ENCODE assay signal across 37 cellular contexts in genomic region chr2:232562515-232563151, GRCh38. TPM values are rescaled to one million over a fixed set of nuclear protein-coding genes. Genes with fewer than 3 reads are reported as not detected.
DNase-seq lines count a peak whose midpoint lies in the region; ATAC-seq, FAIRE-seq and TF ChIP-seq lines count a peak whose summit lies in the region.
"Had no signal": no experiment of that assay in that cellular context is flagged by ENCODE, and none has a peak within 500 bp of the region (broad histone marks: within the 10 kb centered on the region; RNA-seq: fewer than 3 reads in every experiment).

No MANE protein-coding gene starts in this region.

- peaks cover 9 to 34% of the 10 kb centered on the region in 2 experiments for H3K36me3 ChIP-seq in GM12878 (ENCODE audit: control insufficient read depth in 2 of 2, insufficient read depth in 2 of 2, low read length in 1 of 2)

- H3K4me1 ChIP-seq in GM12878 (ENCODE audit: control insufficient read depth, insufficient read depth, low read length), result peaks cover 4% of the 10 kb centered on the region; the same call in 1 of the 2 replicates
- H3K4me1 ChIP-seq: stomach had no signal

- peak; percentile 71 for DNase-seq in CD1c-positive myeloid dendritic cell (ENCODE audit: extremely low spot score)
- DNase-seq in MV-4-11 (lab: John Stamatoyannopoulos, UW), result peak; percentile 31
- no peak for DNase-seq in GM12878 (ENCODE audit: low read depth, low spot score)
- peak; percentile 45 for DNase-seq in naive B cell
- no peak for DNase-seq in NCI-H1436 (lab: John Stamatoyannopoulos, UW)
- no peak for DNase-seq in osteocyte (ENCODE audit: extremely low spot score, unreplicated experiment)
- DNase-seq in stimulated activated CD8-positive, alpha-beta memory T cell treated with anti-CD3 and anti-CD28 coated beads, Interleukin-4, amount 100 ng/mL, for 48 hours, result no peak
- DNase-seq: activated CD4-positive, alpha-beta memory T cell treated with anti-CD3 and anti-CD28 coated beads for 36 hours; activated CD8-positive, alpha-beta memory T cell treated with anti-CD3 and anti-CD28 coated beads, Interleukin-2, amount 50 U/mL, for 4 hours; anterior cingulate cortex; COR-L47; cortex of kidney; DMS53; endodermal cell; esophagus squamous epithelium; gastrocnemius medialis; GDM1; hypothalamus; immature natural killer cell; left lung; naive thymus-derived CD8-positive, alpha-beta T cell; NCI-H1092 treated with DMSO at 0.1 percent for 48 hours; NCI-H1930; NCI-H526 treated with DMSO at 0.1 percent for 48 hours; occipital lobe; stomach; T-helper 1 cell; thyroid gland had no signal

- RAD21 ChIA-PET in GM12878 (lab: Charles Lee; ENCODE audit: unreplicated experiment), result no interaction called here

- CTCF ChIA-PET in GM12878 (lab: Yijun Ruan, JAX), result interaction anchor here (0.6 to 1.6 kb wide), 4 partner anchors 8 to 656 kb away, joined by 3 to 5 read pairs (median 4); partner anchors contain the start of gene CHRNG

- H3K9ac ChIP-seq in GM12878 (ENCODE audit: control insufficient read depth, insufficient read depth, low read length), result no peak overlapping the region
- H3K9ac ChIP-seq: BLaER1 treated with 17β-estradiol and CSF1 and Interleukin-3, amounts not matched to agents 10 nM and 100 nM had no signal

- H3K4me1 Mint-ChIP-seq in naive B cell, result peaks cover 12 to 23% (median 18%) of the 10 kb centered on the region in 3 donors
- H3K4me1 Mint-ChIP-seq in osteocyte (ENCODE audit: unreplicated experiment), result peaks cover 6% of the 10 kb centered on the region
- H3K4me1 Mint-ChIP-seq: activated naive CD4-positive, alpha-beta T cell treated with anti-CD3 and anti-CD28 coated beads, Interleukin-2, amount 50 U/mL, for 24 hours; endodermal cell had no signal

- ATAC-seq in GM12878 (peak; percentile 85), naive B cell (ENCODE audit: low read depth in 2 of 2) (peak; percentile 88 to 89), HG02938 (IDR thresholded peaks at IDR 0.05; ENCODE audit: unreplicated experiment) (no peak)
- ATAC-seq: activated CD4-positive, CD25-positive, alpha-beta regulatory T cell treated with anti-CD3 and anti-CD28 coated beads, Interleukin-2, amount 50 U/mL, for 24 hours; activated T-helper 17 cell treated with anti-CD3 and anti-CD28 coated beads, Interleukin-2, amount 50 U/mL, for 72 hours; gastrocnemius medialis; naive thymus-derived CD8-positive, alpha-beta T cell had no signal

- H3K27ac Mint-ChIP-seq in naive B cell (peak overlapping the region in 5 of 6 donors; percentile 52 to 77 (median 67)), osteocyte (ENCODE audit: unreplicated experiment) (no peak overlapping the region)
- H3K27ac Mint-ChIP-seq: activated CD4-positive, alpha-beta memory T cell treated with anti-CD3 and anti-CD28 coated beads for 36 hours; activated naive CD4-positive, alpha-beta T cell treated with anti-CD3 and anti-CD28 coated beads, Interleukin-2, amount 50 U/mL, for 24 hours; activated T-helper 17 cell treated with anti-CD3 and anti-CD28 coated beads, Interleukin-2, amount 50 U/mL, for 72 hours; endodermal cell had no signal

- no peak for TF ChIP-seq RAD21 in GM12878 (IDR thresholded peaks at IDR 0.05; ENCODE audit: insufficient read depth, low read depth, low read length)

- no peak for FAIRE-seq in GM12878 (lab: Jason Lieb, UNC)
- FAIRE-seq: RCC 7860 had no signal

- WGBS in GM12878 (ENCODE audit: insufficient coverage, insufficient replicate concordance, low lambda C conversion rate, missing lambda C conversion rate), result 66% methylated on average over 8 of the region's 8 CpGs

- TF ChIP-seq CTCF in GM12878 (IDR thresholded peaks at IDR 0.05 in 2 of 3, conservative IDR thresholded peaks at IDR 0.05 in 1 of 3; ENCODE audit: control insufficient read depth in 2 of 3, extremely low read depth in 1 of 3, insufficient read depth in 1 of 3, low read depth in 3 of 3, low read length in 3 of 3) (0 out of 6 replicates have a peak, but pooled peaks of 1 of the 3 experiments have one; percentile 7), osteocyte (IDR thresholded peaks at IDR 0.05) (no peak)

- H3K27me3 Mint-ChIP-seq in naive B cell (no peaks in the 10 kb centered on the region), osteocyte (ENCODE audit: unreplicated experiment) (no peaks in the 10 kb centered on the region)
- H3K27me3 Mint-ChIP-seq: activated CD4-positive, alpha-beta memory T cell treated with anti-CD3 and anti-CD28 coated beads for 36 hours; activated naive CD4-positive, alpha-beta T cell treated with anti-CD3 and anti-CD28 coated beads, Interleukin-2, amount 50 U/mL, for 24 hours; activated T-helper 17 cell treated with anti-CD3 and anti-CD28 coated beads, Interleukin-2, amount 50 U/mL, for 72 hours; naive thymus-derived CD8-positive, alpha-beta T cell had no signal

- no peaks in the 10 kb centered on the region for H3K27me3 ChIP-seq in GM12878 (replicated peaks in 1 of 2; ENCODE audit: control insufficient read depth in 2 of 2, insufficient read depth in 2 of 2, low read length in 1 of 2)
- H3K27me3 ChIP-seq: BLaER1 treated with 17β-estradiol and CSF1 and Interleukin-3, amounts not matched to agents 10 nM and 100 nM; cardiac muscle cell; esophagus squamous epithelium; gastrocnemius medialis; left lung; SJSA1; stomach; thyroid gland had no signal

- no peak overlapping the region for H3K27ac ChIP-seq in GM12878 (ENCODE audit: control insufficient read depth, insufficient read depth)
- H3K27ac ChIP-seq: BLaER1 treated with 17β-estradiol and CSF1 and Interleukin-3, amounts not matched to agents 10 nM and 100 nM; cardiac muscle cell; esophagus squamous epithelium; gastrocnemius medialis; left lung; SJSA1; stomach; thyroid gland had no signal

- no peak overlapping the region for H2AFZ ChIP-seq in GM12878 (ENCODE audit: control insufficient read depth, low read depth, low read length)

- peaks cover 30 to 31% of the 10 kb centered on the region in 2 donors for H3K36me3 Mint-ChIP-seq in naive B cell
- H3K36me3 Mint-ChIP-seq in osteocyte (ENCODE audit: unreplicated experiment), result peaks cover 56% of the 10 kb centered on the region

- SMC1A ChIA-PET in GM12878 (lab: Charles Lee; ENCODE audit: uncharacterized antibody, unreplicated experiment), result interaction anchor here (2.1 kb wide), 1 partner anchor 16 kb away, joined by 7 read pairs; no protein-coding TSS in a partner anchor

- TF ChIP-seq EP300 in GM12878 (IDR thresholded peaks at IDR 0.05; ENCODE audit: borderline replicate concordance in 1 of 2, control insufficient read depth in 1 of 2, low read depth in 2 of 2, low read length in 2 of 2), result no peak

- H3K4me3 Mint-ChIP-seq in naive B cell (peak overlapping the region in 2 of 8 donors; percentile 23 to 51), osteocyte (ENCODE audit: unreplicated experiment) (no peak overlapping the region)
- H3K4me3 Mint-ChIP-seq: activated CD4-positive, alpha-beta memory T cell treated with anti-CD3 and anti-CD28 coated beads for 36 hours; activated naive CD4-positive, alpha-beta T cell treated with anti-CD3 and anti-CD28 coated beads, Interleukin-2, amount 50 U/mL, for 24 hours; activated T-helper 17 cell treated with anti-CD3 and anti-CD28 coated beads, Interleukin-2, amount 50 U/mL, for 72 hours; endodermal cell; immature natural killer cell; naive thymus-derived CD8-positive, alpha-beta T cell had no signal

- no peak overlapping the region for H3K4me2 ChIP-seq in GM12878 (ENCODE audit: control insufficient read depth, insufficient read depth)
- H3K4me2 ChIP-seq: BLaER1 treated with 17β-estradiol and CSF1 and Interleukin-3, amounts not matched to agents 10 nM and 100 nM had no signal

- no peaks in the 10 kb centered on the region for H3K79me2 ChIP-seq in GM12878 (ENCODE audit: control insufficient read depth, insufficient read depth, low read length)

- no peak overlapping the region for H3K4me3 ChIP-seq in GM12878
- H3K4me3 ChIP-seq: BLaER1 treated with 17β-estradiol and CSF1 and Interleukin-3, amounts not matched to agents 10 nM and 100 nM; cardiac muscle cell; esophagus squamous epithelium; gastrocnemius medialis; left lung; SJSA1; stomach; thyroid gland had no signal

- BruUV-seq in GM12878 (replicated peaks; lab: Mats Ljungman, UMichigan), result no TSS peak

- POLR2A ChIA-PET in GM12878 (lab: Charles Lee), result interaction anchor here (0.6 to 1.0 kb wide), 5 partner anchors 9 to 681 kb away, joined by 3 to 5 read pairs (median 3); partner anchors contain the start of genes EIF4E2 and TIGD1

- H4K20me1 ChIP-seq in GM12878 (ENCODE audit: control insufficient read depth, insufficient read depth), result no peaks in the 10 kb centered on the region

- in situ Hi-C loops in GM12878 (cut with MboI), result no loop called here

- H3K9me3 ChIP-seq in GM12878 (replicated peaks; ENCODE audit: control insufficient read depth, insufficient read depth, low read length), result no peaks in the 10 kb centered on the region
- H3K9me3 ChIP-seq: BLaER1 treated with 17β-estradiol and CSF1 and Interleukin-3, amounts not matched to agents 10 nM and 100 nM; esophagus squamous epithelium; gastrocnemius medialis; left lung; SJSA1; stomach; thyroid gland had no signal

- intact Hi-C loops in GM12878 (cut with micrococcal nuclease; ENCODE audit: unreplicated experiment), result no loop called here

- no peaks in the 10 kb centered on the region for H3K9me3 Mint-ChIP-seq in naive B cell
- H3K9me3 Mint-ChIP-seq in osteocyte (ENCODE audit: unreplicated experiment), result no peaks in the 10 kb centered on the region
- H3K9me3 Mint-ChIP-seq: activated CD4-positive, alpha-beta memory T cell treated with anti-CD3 and anti-CD28 coated beads for 36 hours; activated naive CD4-positive, alpha-beta T cell treated with anti-CD3 and anti-CD28 coated beads, Interleukin-2, amount 50 U/mL, for 24 hours; activated T-helper 17 cell treated with anti-CD3 and anti-CD28 coated beads, Interleukin-2, amount 50 U/mL, for 72 hours; endodermal cell; immature natural killer cell; naive thymus-derived CD8-positive, alpha-beta T cell had no signal

- TF ChIP-seq POLR2A in GM12878 (IDR thresholded peaks at IDR 0.05; ENCODE audit: low read depth, low read length), result 0 out of 2 replicates have a peak, but pooled peaks have one; percentile 12

RNA-seq across cellular contexts. Expression of gene EIF4E2, which starts 12.1 kb away (rescaled TPM):
- 55.8 and 68.4 TPM in 2 replicates for total RNA-seq in GM12878 (2013; cell fraction: nucleolus; rRNA removed)
- total RNA-seq in GM12878 (2014; rRNA removed), result 72.5 and 83.5 TPM in 2 replicates
- 103 and 130 TPM in 2 replicates for total RNA-seq in GM12878 (2014; rRNA removed; fragmentation: Illumina TruSeq; extraction: Trizol)
- 73.2 and 73.3 TPM in 2 replicates for total RNA-seq in GM12878 (2021)
- 60.1 TPM for polyA plus RNA-seq in GM12878 (2011; ENCODE audit: low read depth)
- 49.2 and 56.1 TPM in 2 replicates for polyA plus RNA-seq in GM12878 (2011; rRNA removed)
- 45.9 and 47.3 TPM in 2 replicates for polyA plus RNA-seq in GM12878 (2011; cell fraction: cytosol; rRNA removed)
- polyA plus RNA-seq in GM12878 (2011; cell fraction: nucleus; rRNA removed), result 47.7 and 53.0 TPM in 2 replicates
- polyA plus RNA-seq in GM12878 (2012), result 59.8 and 84.3 TPM in 2 replicates
- polyA plus RNA-seq in GM12878 (2014; fragmentation: Illumina TruSeq; extraction: Trizol), result 116 and 121 TPM in 2 replicates
- 100 to 1,000 TPM; 100 to 158 TPM for polyA plus RNA-seq in GM12878 (2014; fragmentation: Nextera tagmentation; extraction: Ambion mirVana)
- polyA plus RNA-seq in GM12878 (2014; rRNA removed), result 71.1 and 78.0 TPM in 2 replicates
- polyA plus RNA-seq in GM12878 (2016; fragmentation: Nextera tagmentation; extraction: Ambion mirVana), result 100 to 1,000 TPM; 119 to 135 TPM
- 27.3 TPM in 2 replicates for polyA minus RNA-seq in GM12878 (2011; rRNA and poly(A)+ RNA removed)
- polyA minus RNA-seq in GM12878 (2011; cell fraction: cytosol; rRNA and poly(A)+ RNA removed), result 11.5 and 16.1 TPM in 2 replicates
- 20.7 and 33.9 TPM in 2 replicates for polyA minus RNA-seq in GM12878 (2011; cell fraction: nucleus; rRNA and poly(A)+ RNA removed)
- 10 to 100 TPM; 51.0 to 69.0 (median 63.1) TPM for polyA plus RNA-seq in naive B cell (ENCODE audit: low read depth in 6 of 6)
- total RNA-seq in osteocyte, result 88.4 and 90.5 TPM in 2 replicates

RNA-seq across cellular contexts. Expression of gene TIGD1, which starts 12.3 kb away (rescaled TPM):
- 55.5 and 58.6 TPM in 2 replicates for total RNA-seq in GM12878 (2013; cell fraction: nucleolus; rRNA removed)
- total RNA-seq in GM12878 (2014; rRNA removed) (5.9 and 7.4 TPM in 2 replicates), GM12878 (2014; rRNA removed; fragmentation: Illumina TruSeq; extraction: Trizol) (5.6 and 6.0 TPM in 2 replicates), GM12878 (2021) (4.6 and 5.3 TPM in 2 replicates), osteocyte (6.7 and 8.2 TPM in 2 replicates)
- polyA plus RNA-seq in GM12878 (2011; ENCODE audit: low read depth), result 1.7 TPM
- polyA plus RNA-seq in GM12878 (2011; rRNA removed) (4.2 and 5.7 TPM in 2 replicates), GM12878 (2014; fragmentation: Illumina TruSeq; extraction: Trizol) (5.2 and 6.6 TPM in 2 replicates), GM12878 (2014; fragmentation: Nextera tagmentation; extraction: Ambion mirVana) (1 to 10 TPM; 1.4 to 2.0 TPM), GM12878 (2014; rRNA removed) (5.6 and 5.9 TPM in 2 replicates), GM12878 (2016; fragmentation: Nextera tagmentation; extraction: Ambion mirVana) (1 to 10 TPM; 6.6 to 8.4 TPM), naive B cell (ENCODE audit: low read depth in 6 of 6) (1 to 10 TPM; 2.6 to 9.2 (median 7.9) TPM)
- 1.9 TPM in 2 replicates for polyA plus RNA-seq in GM12878 (2011; cell fraction: cytosol; rRNA removed)
- 17.3 and 17.9 TPM in 2 replicates for polyA plus RNA-seq in GM12878 (2011; cell fraction: nucleus; rRNA removed)
- 1.6 and 2.5 TPM in 2 replicates for polyA plus RNA-seq in GM12878 (2012)
- 7.4 and 8.3 TPM in 2 replicates for polyA minus RNA-seq in GM12878 (2011; rRNA and poly(A)+ RNA removed)
- 0.80 and 1.6 TPM in 2 replicates for polyA minus RNA-seq in GM12878 (2011; cell fraction: cytosol; rRNA and poly(A)+ RNA removed)
- 19.8 and 23.3 TPM in 2 replicates for polyA minus RNA-seq in GM12878 (2011; cell fraction: nucleus; rRNA and poly(A)+ RNA removed)

RNA-seq across cellular contexts. Expression of gene CHRNG, which starts 23.1 kb away (rescaled TPM):
- total RNA-seq in GM12878 (2013; cell fraction: nucleolus; rRNA removed), result not detected in 2 replicates
- total RNA-seq in GM12878 (2014; rRNA removed) (0.05 TPM in 1 of 2 replicates, not detected in the other), GM12878 (2014; rRNA removed; fragmentation: Illumina TruSeq; extraction: Trizol) (not detected in 2 replicates), GM12878 (2021) (not detected in 2 replicates), osteocyte (not detected in 2 replicates)
- polyA plus RNA-seq in GM12878 (2011; ENCODE audit: low read depth), result not detected
- polyA plus RNA-seq in GM12878 (2011; rRNA removed) (not detected in 2 replicates), GM12878 (2014; fragmentation: Illumina TruSeq; extraction: Trizol) (not detected in 2 replicates), GM12878 (2014; fragmentation: Nextera tagmentation; extraction: Ambion mirVana) (not detected), GM12878 (2014; rRNA removed) (not detected in 2 replicates), GM12878 (2016; fragmentation: Nextera tagmentation; extraction: Ambion mirVana) (under 1 TPM in 1 of 2 experiments, not detected in 1; 0.17 TPM), naive B cell (ENCODE audit: low read depth in 6 of 6) (not detected)
- not detected in 2 replicates for polyA plus RNA-seq in GM12878 (2011; cell fraction: cytosol; rRNA removed)
- not detected in 2 replicates for polyA plus RNA-seq in GM12878 (2011; cell fraction: nucleus; rRNA removed)
- polyA plus RNA-seq in GM12878 (2012), result 0.08 and 0.11 TPM in 2 replicates
- not detected in 2 replicates for polyA minus RNA-seq in GM12878 (2011; rRNA and poly(A)+ RNA removed)
- not detected in 2 replicates for polyA minus RNA-seq in GM12878 (2011; cell fraction: cytosol; rRNA and poly(A)+ RNA removed)
- not detected in 2 replicates for polyA minus RNA-seq in GM12878 (2011; cell fraction: nucleus; rRNA and poly(A)+ RNA removed)
- total RNA-seq: activated CD4-positive, alpha-beta memory T cell treated with anti-CD3 and anti-CD28 coated beads for 36 hours; activated T-helper 17 cell treated with anti-CD3 and anti-CD28 coated beads, Interleukin-2, amount 50 U/mL, for 72 hours; cardiac muscle cell; endodermal cell; esophagus squamous epithelium; left lung; mesenteric fat pad; naive thymus-derived CD8-positive, alpha-beta T cell; SJSA1; stomach; thyroid gland had no signal
- polyA plus RNA-seq: immature natural killer cell, stomach had no signal

RNA-seq across cellular contexts. Expression of gene CHRND, which starts 36.7 kb away (rescaled TPM):
- not detected in 2 replicates for total RNA-seq in GM12878 (2013; cell fraction: nucleolus; rRNA removed)
- total RNA-seq in GM12878 (2014; rRNA removed), result not detected in 2 replicates
- not detected in 2 replicates for total RNA-seq in GM12878 (2014; rRNA removed; fragmentation: Illumina TruSeq; extraction: Trizol)
- not detected in 2 replicates for total RNA-seq in GM12878 (2021)
- not detected for polyA plus RNA-seq in GM12878 (2011; ENCODE audit: low read depth)
- not detected in 2 replicates for polyA plus RNA-seq in GM12878 (2011; rRNA removed)
- not detected in 2 replicates for polyA plus RNA-seq in GM12878 (2011; cell fraction: cytosol; rRNA removed)
- not detected in 2 replicates for polyA plus RNA-seq in GM12878 (2011; cell fraction: nucleus; rRNA removed)
- not detected in 2 replicates for polyA plus RNA-seq in GM12878 (2012)
- not detected in 2 replicates for polyA plus RNA-seq in GM12878 (2014; fragmentation: Illumina TruSeq; extraction: Trizol)
- polyA plus RNA-seq in GM12878 (2014; fragmentation: Nextera tagmentation; extraction: Ambion mirVana), result not detected
- not detected in 2 replicates for polyA plus RNA-seq in GM12878 (2014; rRNA removed)
- not detected for polyA plus RNA-seq in GM12878 (2016; fragmentation: Nextera tagmentation; extraction: Ambion mirVana)
- polyA minus RNA-seq in GM12878 (2011; rRNA and poly(A)+ RNA removed), result not detected in 2 replicates
- polyA minus RNA-seq in GM12878 (2011; cell fraction: cytosol; rRNA and poly(A)+ RNA removed), result not detected in 2 replicates
- polyA minus RNA-seq in GM12878 (2011; cell fraction: nucleus; rRNA and poly(A)+ RNA removed), result not detected in 2 replicates
- polyA plus RNA-seq in naive B cell (ENCODE audit: low read depth in 6 of 6), result not detected
- total RNA-seq in osteocyte, result not detected in 2 replicates
- total RNA-seq: activated CD4-positive, alpha-beta memory T cell treated with anti-CD3 and anti-CD28 coated beads for 36 hours; activated T-helper 17 cell treated with anti-CD3 and anti-CD28 coated beads, Interleukin-2, amount 50 U/mL, for 72 hours; esophagus squamous epithelium; left lung; mesenteric fat pad; naive thymus-derived CD8-positive, alpha-beta T cell; occipital lobe; SJSA1; stomach; thyroid gland had no signal
- polyA plus RNA-seq: immature natural killer cell; naive thymus-derived CD8-positive, alpha-beta T cell; stomach had no signal

RNA-seq across cellular contexts. Expression of gene PRSS56, which starts 42.4 kb away (rescaled TPM):
- total RNA-seq in GM12878 (2013; cell fraction: nucleolus; rRNA removed), result not detected in 2 replicates
- total RNA-seq in GM12878 (2014; rRNA removed) (not detected in 2 replicates), GM12878 (2014; rRNA removed; fragmentation: Illumina TruSeq; extraction: Trizol) (not detected in 2 replicates), GM12878 (2021) (not detected in 2 replicates), osteocyte (not detected in 2 replicates)
- not detected for polyA plus RNA-seq in GM12878 (2011; ENCODE audit: low read depth)
- polyA plus RNA-seq in GM12878 (2011; rRNA removed) (not detected in 2 replicates), GM12878 (2014; fragmentation: Illumina TruSeq; extraction: Trizol) (not detected in 2 replicates), GM12878 (2014; fragmentation: Nextera tagmentation; extraction: Ambion mirVana) (not detected), GM12878 (2014; rRNA removed) (not detected in 2 replicates), GM12878 (2016; fragmentation: Nextera tagmentation; extraction: Ambion mirVana) (not detected), naive B cell (ENCODE audit: low read depth in 6 of 6) (not detected)
- polyA plus RNA-seq in GM12878 (2011; cell fraction: cytosol; rRNA removed), result not detected in 2 replicates
- polyA plus RNA-seq in GM12878 (2011; cell fraction: nucleus; rRNA removed), result not detected in 2 replicates
- polyA plus RNA-seq in GM12878 (2012), result not detected in 2 replicates
- polyA minus RNA-seq in GM12878 (2011; rRNA and poly(A)+ RNA removed), result not detected in 2 replicates
- polyA minus RNA-seq in GM12878 (2011; cell fraction: cytosol; rRNA and poly(A)+ RNA removed), result not detected in 2 replicates
- polyA minus RNA-seq in GM12878 (2011; cell fraction: nucleus; rRNA and poly(A)+ RNA removed), result not detected in 2 replicates
- total RNA-seq: activated CD4-positive, alpha-beta memory T cell treated with anti-CD3 and anti-CD28 coated beads for 36 hours; activated T-helper 17 cell treated with anti-CD3 and anti-CD28 coated beads, Interleukin-2, amount 50 U/mL, for 72 hours; cardiac muscle cell; endodermal cell; esophagus squamous epithelium; left lung; mesenteric fat pad; naive thymus-derived CD8-positive, alpha-beta T cell; occipital lobe; SJSA1; stomach; thyroid gland had no signal
- polyA plus RNA-seq: cardiac muscle cell; immature natural killer cell; naive thymus-derived CD8-positive, alpha-beta T cell; stomach had no signal

Comparison
In these comparisons a context has a peak if more than half of its experiments do, and no peak if none do; other contexts are left out.
1. DNase-seq: peak in CD1c-positive myeloid dendritic cell (single experiment), MV-4-11 (single experiment) and naive B cell (single experiment); none in GM12878 (single experiment), NCI-H1436 (single experiment), osteocyte (single experiment) and stimulated activated CD8-positive, alpha-beta memory T cell treated with anti-CD3 and anti-CD28 coated beads, Interleukin-4, amount 100 ng/mL, for 48 hours (single experiment).